ENCODE assay signal across 20 cellular contexts in genomic region chr19:50433201-50434180, GRCh38. TPM values are rescaled to one million over a fixed set of nuclear protein-coding genes. Genes with fewer than 3 reads are reported as not detected.
DNase-seq lines count a peak whose midpoint lies in the region; ATAC-seq, FAIRE-seq and TF ChIP-seq lines count a peak whose summit lies in the region.
"Had no signal": no experiment of that assay in that cellular context is flagged by ENCODE, and none has a peak within 500 bp of the region (broad histone marks: within the 10 kb centered on the region; RNA-seq: fewer than 3 reads in every experiment).

No MANE protein-coding gene starts in this region.

- no peak for ATAC-seq in GM18520 (IDR thresholded peaks at IDR 0.05; ENCODE audit: unreplicated experiment)
- ATAC-seq: left colon had no signal

- H2BK15ac ChIP-seq in H1 (ENCODE audit: low read length): peak overlapping the region; percentile 72; the same call in 1 of the 2 replicates

- H3K9me3 ChIP-seq in OCI-LY7 (ENCODE audit: low read length) (no peaks in the 10 kb centered on the region), H1 (ENCODE audit: insufficient read depth in 2 of 2, low read depth in 1 of 2, low read length in 1 of 2) (no peaks in the 10 kb centered on the region)
- H3K9me3 ChIP-seq: ascending aorta, Peyer's patch, thyroid gland had no signal

- no peak overlapping the region for H2BK120ac ChIP-seq in H1 (replicated peaks; ENCODE audit: low read depth, low read length)

- peak overlapping the region; percentile 83; the same call in 1 of the 2 replicates for H2AK5ac ChIP-seq in H1 (ENCODE audit: low read depth, low read length)

- no peaks in the 10 kb centered on the region for H3K79me1 ChIP-seq in H1 (ENCODE audit: low read depth, low read length)

- no peak overlapping the region; a peak in 1 of 7 replicates for H3K9ac ChIP-seq in H1 (replicated peaks in 1 of 4; ENCODE audit: extremely low read depth in 1 of 4, low read depth in 3 of 4, low read length in 3 of 4)

- H3K4ac ChIP-seq in H1 (replicated peaks; ENCODE audit: insufficient read length, low read depth, low read length): no peak overlapping the region

- no peak overlapping the region for H3K56ac ChIP-seq in H1 (replicated peaks; ENCODE audit: insufficient read length, low read depth, low read length)

- TF ChIP-seq RAD21 in H1 (IDR thresholded peaks at IDR 0.05 in 1 of 2, conservative IDR thresholded peaks at IDR 0.05 in 1 of 2; ENCODE audit: low read depth in 2 of 2, low read length in 2 of 2): no peak

- H3K9me3 Mint-ChIP-seq in T-helper 1 cell treated with Interleukin-12 subunit alpha and Interleukin-12 subunit beta and Interleukin-4 antibody, amounts not matched to agents 30 μg/mL and 1 μg/mL, for 36 hours: no peaks in the 10 kb centered on the region
- H3K9me3 Mint-ChIP-seq in osteocyte (ENCODE audit: unreplicated experiment): no peaks in the 10 kb centered on the region

- DNase-seq in T-helper 1 cell (no peak), OCI-LY7 (ENCODE audit: low spot score) (peak; percentile 55), H1 (ENCODE audit: low read depth in 1 of 2, low spot score in 2 of 2) (no peak), osteocyte (ENCODE audit: extremely low spot score, unreplicated experiment) (no peak), COLO668 (lab: John Stamatoyannopoulos, UW; ENCODE audit: unreplicated experiment) (no peak), EL (no peak)
- DNase-seq: activated CD8-positive, alpha-beta memory T cell treated with anti-CD3 and anti-CD28 coated beads for 24 hours; DMS 273 treated with DMSO at 0.1 percent for 48 hours; HCEC 1CT; left colon; NCI-H1092 treated with DMSO at 0.1 percent for 48 hours; NCI-H446 had no signal

- H2AFZ ChIP-seq in OCI-LY7 (ENCODE audit: low read length) (peak overlapping the region; percentile 45; the same call in 1 of the 2 replicates), H1 (ENCODE audit: low read length) (peak overlapping the region; percentile 14; the same call in 1 of the 2 replicates)

- BruUV-seq in OCI-LY7 (replicated peaks; lab: Mats Ljungman, UMichigan): no TSS peak

- H3K4me3 ChIP-seq in OCI-LY7 (ENCODE audit: low read depth, low read length, poor library complexity, severe bottlenecking): peak overlapping the region; percentile 68
- H3K4me3 ChIP-seq in H1 (ENCODE audit: extremely low read depth in 1 of 4, insufficient read depth in 2 of 4, low read depth in 3 of 4, low read length in 4 of 4): peak overlapping the region in 1 of 4 experiments; percentile 74; a peak in 3 of 8 replicates

- no peaks in the 10 kb centered on the region for H4K20me1 ChIP-seq in OCI-LY7 (ENCODE audit: insufficient read depth, low read length)
- H4K20me1 ChIP-seq in H1 (replicated peaks in 1 of 2; ENCODE audit: control insufficient read depth in 1 of 2, insufficient read depth in 2 of 2, low read length in 2 of 2): no peaks in the 10 kb centered on the region

- H2BK20ac ChIP-seq in H1 (ENCODE audit: low read length): peak overlapping the region; percentile 90; the same call in 1 of the 2 replicates

- H3K27ac ChIP-seq in OCI-LY7 (ENCODE audit: low read depth, low read length, poor library complexity, severe bottlenecking) (peak overlapping the region; percentile 87), H1 (ENCODE audit: low read depth, low read length) (no peak overlapping the region)
- H3K27ac ChIP-seq: 22Rv1, ascending aorta, thyroid gland had no signal

- intact Hi-C loops in OCI-LY7 (cut with micrococcal nuclease; ENCODE audit: unreplicated experiment): loop anchor here (1.0 kb wide), 2 partner anchors 18 to 28 kb away; no protein-coding TSS in a partner anchor

- H3K18ac ChIP-seq in H1 (ENCODE audit: extremely low read depth, low read length): peak overlapping the region; percentile 95

- peak overlapping the region; percentile 68 for H4K91ac ChIP-seq in H1 (replicated peaks; ENCODE audit: insufficient read length, low read length)

- H3K23ac ChIP-seq in H1 (ENCODE audit: insufficient read length): no peak overlapping the region

- H2BK12ac ChIP-seq in H1 (ENCODE audit: low read depth, low read length): peak overlapping the region; percentile 27; the same call in 1 of the 2 replicates

- H3K4me1 Mint-ChIP-seq in T-helper 1 cell treated with Interleukin-12 subunit alpha and Interleukin-12 subunit beta and Interleukin-4 antibody, amounts not matched to agents 30 μg/mL and 1 μg/mL, for 36 hours (ENCODE audit: low read depth): peaks cover 13% of the 10 kb centered on the region
- peaks cover 27% of the 10 kb centered on the region for H3K4me1 Mint-ChIP-seq in osteocyte (ENCODE audit: unreplicated experiment)

- H3K27me3 Mint-ChIP-seq in T-helper 1 cell treated with Interleukin-12 subunit alpha and Interleukin-12 subunit beta and Interleukin-4 antibody, amounts not matched to agents 30 μg/mL and 1 μg/mL, for 36 hours (ENCODE audit: low read depth): peaks cover 26% of the 10 kb centered on the region
- peaks cover 19% of the 10 kb centered on the region for H3K27me3 Mint-ChIP-seq in osteocyte (ENCODE audit: unreplicated experiment)

- H3K4me3 Mint-ChIP-seq in T-helper 1 cell treated with Interleukin-12 subunit alpha and Interleukin-12 subunit beta and Interleukin-4 antibody, amounts not matched to agents 30 μg/mL and 1 μg/mL, for 36 hours: peak overlapping the region; percentile 69
- peak overlapping the region; percentile 52 for H3K4me3 Mint-ChIP-seq in osteocyte (ENCODE audit: unreplicated experiment)

- H3K4me2 ChIP-seq in OCI-LY7 (ENCODE audit: low read length) (peak overlapping the region; percentile 96), H1 (ENCODE audit: insufficient read depth in 1 of 2, low read depth in 2 of 2, low read length in 2 of 2) (peak overlapping the region; percentile 70 to 83; a peak in 3 of 4 replicates)

- CTCF ChIA-PET in OCI-LY7 (lab: Charles Lee; ENCODE audit: unreplicated experiment): no interaction called here
- CTCF ChIA-PET in H1 (lab: Charles Lee; ENCODE audit: partially characterized antibody): interaction anchor here (1.2 kb wide), 1 partner anchor 103 kb away, joined by 3 read pairs; no protein-coding TSS in a partner anchor

- TF ChIP-seq POLR2A in H1 (IDR thresholded peaks at IDR 0.05; ENCODE audit: control extremely low read depth in 1 of 2, low read depth in 2 of 2, low read length in 2 of 2): no peak

- no peak for TF ChIP-seq CTCF in OCI-LY7 (conservative IDR thresholded peaks at IDR 0.05; ENCODE audit: low read length)
- no peak for TF ChIP-seq CTCF in H1 (IDR thresholded peaks at IDR 0.05; ENCODE audit: control extremely low read depth in 1 of 3, insufficient read depth in 1 of 3, low read depth in 1 of 3, low read length in 3 of 3)
- TF ChIP-seq CTCF in osteocyte (IDR thresholded peaks at IDR 0.05): no peak

- peaks cover 11% of the 10 kb centered on the region for H3K36me3 ChIP-seq in OCI-LY7 (ENCODE audit: insufficient read depth, low read length)
- no peaks in the 10 kb centered on the region for H3K36me3 ChIP-seq in H1 (ENCODE audit: control insufficient read depth in 2 of 4, insufficient read depth in 4 of 4, low read length in 3 of 4)
- H3K36me3 ChIP-seq: ascending aorta, Peyer's patch, thyroid gland had no signal

- WGBS in H1 (ENCODE audit: extremely low coverage in 1 of 2, insufficient coverage in 1 of 2, insufficient read length in 1 of 2, insufficient replicate concordance in 2 of 2, low coverage in 1 of 2, low lambda C conversion rate in 2 of 2, missing lambda C conversion rate in 1 of 2), 2 experiments: 86% methylated on average over 19 of the region's 19 CpGs; no CpG with 5 or more reads in 1 of the 2 experiments

- H3K23me2 ChIP-seq in H1 (ENCODE audit: low read depth, low read length): peaks cover 3% of the 10 kb centered on the region; the same call in 1 of the 2 replicates

- POLR2A ChIA-PET in OCI-LY7 (lab: Charles Lee) (no interaction called here), H1 (lab: Charles Lee; ENCODE audit: partially characterized antibody) (interaction anchor here (0.7 to 2.0 kb wide), 4 partner anchors 12 to 49 kb away, joined by 3 to 8 read pairs (median 4); partner anchors contain the start of genes POLD1 and SPIB)

- H3K9me2 ChIP-seq in OCI-LY7 (ENCODE audit: insufficient read depth, low read length): no peaks in the 10 kb centered on the region

- peak overlapping the region; percentile 71; the same call in 1 of the 2 replicates for H2BK5ac ChIP-seq in H1 (ENCODE audit: low read depth, low read length)

- no peak for TF ChIP-seq EP300 in H1 (IDR thresholded peaks at IDR 0.05; ENCODE audit: borderline replicate concordance in 1 of 2, low read depth in 2 of 2, low read length in 2 of 2)

- peaks cover 0 to 16% (median 6%) of the 10 kb centered on the region in 4 experiments; a peak in 4 of 7 replicates for H3K27me3 ChIP-seq in H1 (replicated peaks in 1 of 4; ENCODE audit: control insufficient read depth in 3 of 4, extremely low read depth in 1 of 4, insufficient read depth in 3 of 4, low read length in 3 of 4)
- H3K27me3 ChIP-seq: thyroid gland had no signal

- H3K36me3 Mint-ChIP-seq in T-helper 1 cell treated with Interleukin-12 subunit alpha and Interleukin-12 subunit beta and Interleukin-4 antibody, amounts not matched to agents 30 μg/mL and 1 μg/mL, for 36 hours (ENCODE audit: low read depth): no peaks in the 10 kb centered on the region
- H3K36me3 Mint-ChIP-seq in osteocyte (ENCODE audit: unreplicated experiment): no peaks in the 10 kb centered on the region

- peaks cover 81% of the 10 kb centered on the region for H3K4me1 ChIP-seq in OCI-LY7 (ENCODE audit: insufficient read depth, low read length, poor library complexity, severe bottlenecking)
- H3K4me1 ChIP-seq in H1 (replicated peaks in 1 of 4; ENCODE audit: control insufficient read depth in 3 of 4, insufficient read depth in 4 of 4, low read length in 3 of 4): peaks cover 2 to 14% (median 11%) of the 10 kb centered on the region in 4 experiments

- peak overlapping the region; percentile 2 for H3K27ac Mint-ChIP-seq in T-helper 1 cell treated with Interleukin-12 subunit alpha and Interleukin-12 subunit beta and Interleukin-4 antibody, amounts not matched to agents 30 μg/mL and 1 μg/mL, for 36 hours
- H3K27ac Mint-ChIP-seq in osteocyte (ENCODE audit: unreplicated experiment): no peak overlapping the region

- H3K79me2 ChIP-seq in OCI-LY7 (ENCODE audit: insufficient read depth, low read depth, low read length): no peaks in the 10 kb centered on the region
- no peaks in the 10 kb centered on the region for H3K79me2 ChIP-seq in H1 (ENCODE audit: control insufficient read depth in 1 of 2, insufficient read depth in 2 of 2, low read length in 2 of 2)

- H4K8ac ChIP-seq in H1 (ENCODE audit: extremely low read depth, insufficient read depth, low read length): no peak overlapping the region

- H3K14ac ChIP-seq in H1 (ENCODE audit: insufficient read length): no peak overlapping the region

- no peak overlapping the region for H4K5ac ChIP-seq in H1 (ENCODE audit: insufficient read length, low read depth, low read length)

- no peak for FAIRE-seq in H1 (lab: Jason Lieb, UNC)
- FAIRE-seq: GM19239 had no signal

RNA-seq across cellular contexts. Expression of gene MYBPC2, which starts 0.8 kb away (rescaled TPM):
- total RNA-seq in OCI-LY7 (2014; rRNA removed; shearing (Covaris generic)): 10.6 and 15.4 TPM in 2 replicates
- 22.2 and 28.2 TPM in 2 replicates for total RNA-seq in OCI-LY7 (2022)
- 3.1 and 4.1 TPM in 2 replicates for total RNA-seq in H1 (2021; fragmentation: NEBNext Ultra II Directional; extraction: Animal tissue kit (Norgen Biotek cat#: 25700))
- 1.8 and 2.7 TPM in 2 replicates for polyA plus RNA-seq in H1 (2011; rRNA removed)
- 3.3 TPM for polyA plus RNA-seq in H1 (2011; cell fraction: cytosol; rRNA removed)
- 8.8 TPM for polyA plus RNA-seq in H1 (2011; cell fraction: nucleus; rRNA removed)
- 1.9 to 7.3 TPM (median 5.3 TPM) in 4 replicates for polyA plus RNA-seq in H1 (2012, experiment 1 of 2)
- 1.5 TPM for polyA plus RNA-seq in H1 (2012, experiment 2 of 2)
- polyA plus RNA-seq in H1 (2013, experiment 1 of 2): 2.8 TPM
- polyA plus RNA-seq in H1 (2013, experiment 2 of 2): 3.1 TPM
- polyA minus RNA-seq in H1 (2011; rRNA and poly(A)+ RNA removed): 2.0 and 2.5 TPM in 2 replicates
- 1.3 TPM for polyA minus RNA-seq in H1 (2011; cell fraction: cytosol; rRNA and poly(A)+ RNA removed)
- 2.8 TPM for polyA minus RNA-seq in H1 (2011; cell fraction: nucleus; rRNA and poly(A)+ RNA removed)
- total RNA-seq in osteocyte: not detected in 2 replicates
- total RNA-seq: ascending aorta, Peyer's patch, smooth muscle cell had no signal
- polyA plus RNA-seq: smooth muscle cell had no signal

RNA-seq across cellular contexts. Expression of gene SPIB, which starts 14.8 kb away (rescaled TPM):
- total RNA-seq in OCI-LY7 (2014; rRNA removed; shearing (Covaris generic)): 122 and 145 TPM in 2 replicates
- total RNA-seq in OCI-LY7 (2022): 99.4 and 101 TPM in 2 replicates
- total RNA-seq in H1 (2021; fragmentation: NEBNext Ultra II Directional; extraction: Animal tissue kit (Norgen Biotek cat#: 25700)): 9.6 and 11.1 TPM in 2 replicates
- polyA plus RNA-seq in H1 (2011; rRNA removed): 11.8 and 17.4 TPM in 2 replicates
- polyA plus RNA-seq in H1 (2011; cell fraction: cytosol; rRNA removed): 6.7 TPM
- polyA plus RNA-seq in H1 (2011; cell fraction: nucleus; rRNA removed): 11.2 TPM
- 6.5 to 13.3 TPM (median 10.4 TPM) in 4 replicates for polyA plus RNA-seq in H1 (2012, experiment 1 of 2)
- polyA plus RNA-seq in H1 (2012, experiment 2 of 2): 7.3 TPM
- polyA plus RNA-seq in H1 (2013, experiment 1 of 2): 13.0 TPM
- 14.7 TPM for polyA plus RNA-seq in H1 (2013, experiment 2 of 2)
- 3.5 and 5.2 TPM in 2 replicates for polyA minus RNA-seq in H1 (2011; rRNA and poly(A)+ RNA removed)
- 3.7 TPM for polyA minus RNA-seq in H1 (2011; cell fraction: cytosol; rRNA and poly(A)+ RNA removed)
- 2.6 TPM for polyA minus RNA-seq in H1 (2011; cell fraction: nucleus; rRNA and poly(A)+ RNA removed)
- total RNA-seq in osteocyte: not detected in 2 replicates
- total RNA-seq: ascending aorta, smooth muscle cell, thyroid gland had no signal
- polyA plus RNA-seq: smooth muscle cell had no signal

RNA-seq across cellular contexts. Expression of gene EMC10, which starts 42.8 kb away (rescaled TPM):
- total RNA-seq in OCI-LY7 (2014; rRNA removed; shearing (Covaris generic)): 44.4 and 45.2 TPM in 2 replicates
- 37.5 and 39.1 TPM in 2 replicates for total RNA-seq in OCI-LY7 (2022)
- total RNA-seq in H1 (2021; fragmentation: NEBNext Ultra II Directional; extraction: Animal tissue kit (Norgen Biotek cat#: 25700)): 103 and 105 TPM in 2 replicates
- 77.6 and 107 TPM in 2 replicates for polyA plus RNA-seq in H1 (2011; rRNA removed)
- 75.9 TPM for polyA plus RNA-seq in H1 (2011; cell fraction: cytosol; rRNA removed)
- 70.6 TPM for polyA plus RNA-seq in H1 (2011; cell fraction: nucleus; rRNA removed)
- polyA plus RNA-seq in H1 (2012, experiment 1 of 2): 56.1 to 88.6 TPM (median 80.3 TPM) in 4 replicates
- polyA plus RNA-seq in H1 (2012, experiment 2 of 2): 93.7 TPM
- 103 TPM for polyA plus RNA-seq in H1 (2013, experiment 1 of 2)
- polyA plus RNA-seq in H1 (2013, experiment 2 of 2): 124 TPM
- polyA minus RNA-seq in H1 (2011; rRNA and poly(A)+ RNA removed): 12.5 and 15.9 TPM in 2 replicates
- polyA minus RNA-seq in H1 (2011; cell fraction: cytosol; rRNA and poly(A)+ RNA removed): 45.6 TPM
- polyA minus RNA-seq in H1 (2011; cell fraction: nucleus; rRNA and poly(A)+ RNA removed): 21.1 TPM
- total RNA-seq in osteocyte: 166 and 172 TPM in 2 replicates

RNA-seq across cellular contexts. Expression of gene GARIN5A, which starts 43.2 kb away (rescaled TPM):
- total RNA-seq in OCI-LY7 (2014; rRNA removed; shearing (Covaris generic)): 0.63 and 0.85 TPM in 2 replicates
- total RNA-seq in OCI-LY7 (2022) (0.59 and 1.00 TPM in 2 replicates), osteocyte (1.8 and 2.0 TPM in 2 replicates)
- 8.1 and 9.1 TPM in 2 replicates for total RNA-seq in H1 (2021; fragmentation: NEBNext Ultra II Directional; extraction: Animal tissue kit (Norgen Biotek cat#: 25700))
- polyA plus RNA-seq in H1 (2011; rRNA removed): 18.5 and 31.5 TPM in 2 replicates
- polyA plus RNA-seq in H1 (2011; cell fraction: cytosol; rRNA removed): 17.2 TPM
- polyA plus RNA-seq in H1 (2011; cell fraction: nucleus; rRNA removed): 18.7 TPM
- polyA plus RNA-seq in H1 (2012, experiment 1 of 2): 6.0 to 10.7 TPM (median 8.0 TPM) in 4 replicates
- 10.8 TPM for polyA plus RNA-seq in H1 (2012, experiment 2 of 2)
- 10.7 TPM for polyA plus RNA-seq in H1 (2013, experiment 1 of 2)
- polyA plus RNA-seq in H1 (2013, experiment 2 of 2): 10.1 TPM
- polyA minus RNA-seq in H1 (2011; rRNA and poly(A)+ RNA removed): 1.7 and 2.5 TPM in 2 replicates
- 5.8 TPM for polyA minus RNA-seq in H1 (2011; cell fraction: cytosol; rRNA and poly(A)+ RNA removed)
- 4.2 TPM for polyA minus RNA-seq in H1 (2011; cell fraction: nucleus; rRNA and poly(A)+ RNA removed)
- total RNA-seq: ascending aorta had no signal

RNA-seq across cellular contexts. Expression of gene POLD1, which starts 49.3 kb away (rescaled TPM):
- 147 and 233 TPM in 2 replicates for total RNA-seq in OCI-LY7 (2014; rRNA removed; shearing (Covaris generic))
- total RNA-seq in OCI-LY7 (2022) (119 and 127 TPM in 2 replicates), osteocyte (19.6 and 22.2 TPM in 2 replicates)
- 141 and 149 TPM in 2 replicates for total RNA-seq in H1 (2021; fragmentation: NEBNext Ultra II Directional; extraction: Animal tissue kit (Norgen Biotek cat#: 25700))
- 142 and 191 TPM in 2 replicates for polyA plus RNA-seq in H1 (2011; rRNA removed)
- 136 TPM for polyA plus RNA-seq in H1 (2011; cell fraction: cytosol; rRNA removed)
- polyA plus RNA-seq in H1 (2011; cell fraction: nucleus; rRNA removed): 435 TPM
- 86.1 to 170 TPM (median 149 TPM) in 4 replicates for polyA plus RNA-seq in H1 (2012, experiment 1 of 2)
- 109 TPM for polyA plus RNA-seq in H1 (2012, experiment 2 of 2)
- 81.0 TPM for polyA plus RNA-seq in H1 (2013, experiment 1 of 2)
- polyA plus RNA-seq in H1 (2013, experiment 2 of 2): 72.1 TPM
- 57.8 and 65.0 TPM in 2 replicates for polyA minus RNA-seq in H1 (2011; rRNA and poly(A)+ RNA removed)
- 137 TPM for polyA minus RNA-seq in H1 (2011; cell fraction: cytosol; rRNA and poly(A)+ RNA removed)
- 137 TPM for polyA minus RNA-seq in H1 (2011; cell fraction: nucleus; rRNA and poly(A)+ RNA removed)

Comparison
In these comparisons a context has a peak if more than half of its experiments do, and no peak if none do; other contexts are left out.
1. RNA of gene SPIB, which starts 14.8 kb away (total RNA-seq): 99.4 to 145 TPM in OCI-LY7 and 9.6 to 11.1 TPM in H1; not detected in osteocyte; every median in the first group is over 10 times any median in the second.